In genomic region chr1:31429583-31429982, GRCh38 we compare ENCODE assay signal across 17 cellular contexts. TPM values are rescaled to one million over a fixed set of nuclear protein-coding genes. Genes with fewer than 3 reads are reported as not detected.
"Had no signal": no experiment of that assay in that cellular context is flagged by ENCODE, and none has a peak within 500 bp of the region (broad histone marks: within the 10 kb centered on the region; RNA-seq: fewer than 3 reads in every experiment).

No MANE protein-coding gene starts in this region.

- H3K27ac ChIP-seq: colonic mucosa, heart left ventricle, right atrium auricular region, testis, tibial nerve had no signal

- H3K9me3 ChIP-seq: colonic mucosa, heart left ventricle, mucosa of descending colon, right atrium auricular region, testis, tibial nerve had no signal

- H3K36me3 ChIP-seq: colonic mucosa, heart left ventricle, right atrium auricular region, tibial nerve had no signal

- H3K4me2 ChIP-seq: smooth muscle cell had no signal

- ATAC-seq: esophagus mucosa; heart left ventricle; left lobe of liver; mucosa of descending colon; naive thymus-derived CD8-positive, alpha-beta T cell; stimulated activated naive B cell treated with anti-CD40 and anti-IgM and Interleukin-4, amounts not matched to agents 10 μg/mL and 1 μg/mL and 100 μg/mL, for 72 hours; stimulated activated naive CD8-positive, alpha-beta T cell treated with anti-CD3 and anti-CD28 coated beads, Interleukin-15, amount 100 ng/mL, for 72 hours had no signal

- H3K4me1 ChIP-seq: colonic mucosa, heart left ventricle, right atrium auricular region, testis, tibial nerve had no signal

- H3K27me3 ChIP-seq: colonic mucosa, right atrium auricular region, testis, tibial nerve had no signal

- H3K4me3 ChIP-seq: colonic mucosa, heart left ventricle, mucosa of descending colon, right atrium auricular region, smooth muscle cell, testis, tibial nerve had no signal

- DNase-seq: colonic mucosa; dermis blood vessel endothelial cell; heart left ventricle; hippocampal formation; mammary epithelial cell; mucosa of descending colon; naive thymus-derived CD8-positive, alpha-beta T cell; stimulated activated CD4-positive, alpha-beta T cell treated with anti-CD3 and anti-CD28 coated beads, Interleukin-4, amount 100 ng/mL, for 1 hour; stimulated activated naive B cell treated with anti-CD40 and anti-IgM and Interleukin-4, amounts not matched to agents 10 μg/mL and 1 μg/mL and 100 μg/mL, for 72 hours; stimulated activated naive CD8-positive, alpha-beta T cell treated with anti-CD3 and anti-CD28 coated beads, Interleukin-15, amount 100 ng/mL, for 72 hours; testis had no signal

RNA-seq across cellular contexts. Expression of gene SERINC2, which starts 16.6 kb away (rescaled TPM):
- total RNA-seq: naive thymus-derived CD8-positive, alpha-beta T cell had no signal

RNA-seq across cellular contexts. Expression of gene FABP3, which starts 56.7 kb away (rescaled TPM):
- total RNA-seq: glomerular endothelial cell; naive thymus-derived CD8-positive, alpha-beta T cell had no signal
